Comparison of ENCODE assay signal across 1 cellular context in the genomic region with DNA sequence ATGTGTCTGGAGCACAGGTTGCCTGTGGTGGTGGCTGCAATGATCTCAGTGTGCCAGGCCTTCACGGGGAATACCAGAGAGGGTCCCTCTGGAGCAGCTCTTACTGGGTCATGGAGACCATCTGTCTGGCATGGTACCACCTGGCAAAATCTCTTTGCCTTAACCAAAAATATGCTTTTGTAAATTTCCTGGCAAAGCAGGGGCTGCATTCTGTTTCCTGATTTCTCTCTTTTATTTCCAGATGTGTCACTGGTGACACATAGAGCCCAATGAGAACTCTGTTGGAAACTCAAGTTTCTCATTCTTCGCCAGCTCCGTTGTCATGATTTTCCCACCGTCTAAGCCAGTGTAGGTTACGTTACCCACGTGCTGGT.
TF ChIP-seq lines count a peak whose summit lies in the region.

No MANE protein-coding gene starts in this region.

TF ChIP-seq in IMR-90, 13 proteins besides CTCF, POLR2A, EP300 and RAD21 (continued from another document):
- TF ChIP-seq, protein P1, sequence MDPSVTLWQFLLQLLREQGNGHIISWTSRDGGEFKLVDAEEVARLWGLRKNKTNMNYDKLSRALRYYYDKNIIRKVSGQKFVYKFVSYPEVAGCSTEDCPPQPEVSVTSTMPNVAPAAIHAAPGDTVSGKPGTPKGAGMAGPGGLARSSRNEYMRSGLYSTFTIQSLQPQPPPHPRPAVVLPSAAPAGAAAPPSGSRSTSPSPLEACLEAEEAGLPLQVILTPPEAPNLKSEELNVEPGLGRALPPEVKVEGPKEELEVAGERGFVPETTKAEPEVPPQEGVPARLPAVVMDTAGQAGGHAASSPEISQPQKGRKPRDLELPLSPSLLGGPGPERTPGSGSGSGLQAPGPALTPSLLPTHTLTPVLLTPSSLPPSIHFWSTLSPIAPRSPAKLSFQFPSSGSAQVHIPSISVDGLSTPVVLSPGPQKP (IDR thresholded peaks at IDR 0.05; ENCODE audit: borderline replicate concordance, low read depth, low read length), result no peak
- TF ChIP-seq FOS (IDR thresholded peaks at IDR 0.05; ENCODE audit: low read depth, low read length) (no peak), CEBPB (IDR thresholded peaks at IDR 0.05; ENCODE audit: low read depth, low read length) (no peak), RFX5 (IDR thresholded peaks at IDR 0.05; ENCODE audit: low read depth, low read length) (no peak), MXI1 (IDR thresholded peaks at IDR 0.05; ENCODE audit: borderline replicate concordance, low read depth, low read length) (no peak), SMC3 (IDR thresholded peaks at IDR 0.05; ENCODE audit: low read depth, low read length) (no peak), RCOR1 (IDR thresholded peaks at IDR 0.05; ENCODE audit: insufficient replicate concordance, low read length) (no peak), CHD1 (IDR thresholded peaks at IDR 0.05; ENCODE audit: low read depth, low read length) (no peak), MAFK (IDR thresholded peaks at IDR 0.05; ENCODE audit: low read depth, low read length) (no peak)
